In the genomic region with DNA sequence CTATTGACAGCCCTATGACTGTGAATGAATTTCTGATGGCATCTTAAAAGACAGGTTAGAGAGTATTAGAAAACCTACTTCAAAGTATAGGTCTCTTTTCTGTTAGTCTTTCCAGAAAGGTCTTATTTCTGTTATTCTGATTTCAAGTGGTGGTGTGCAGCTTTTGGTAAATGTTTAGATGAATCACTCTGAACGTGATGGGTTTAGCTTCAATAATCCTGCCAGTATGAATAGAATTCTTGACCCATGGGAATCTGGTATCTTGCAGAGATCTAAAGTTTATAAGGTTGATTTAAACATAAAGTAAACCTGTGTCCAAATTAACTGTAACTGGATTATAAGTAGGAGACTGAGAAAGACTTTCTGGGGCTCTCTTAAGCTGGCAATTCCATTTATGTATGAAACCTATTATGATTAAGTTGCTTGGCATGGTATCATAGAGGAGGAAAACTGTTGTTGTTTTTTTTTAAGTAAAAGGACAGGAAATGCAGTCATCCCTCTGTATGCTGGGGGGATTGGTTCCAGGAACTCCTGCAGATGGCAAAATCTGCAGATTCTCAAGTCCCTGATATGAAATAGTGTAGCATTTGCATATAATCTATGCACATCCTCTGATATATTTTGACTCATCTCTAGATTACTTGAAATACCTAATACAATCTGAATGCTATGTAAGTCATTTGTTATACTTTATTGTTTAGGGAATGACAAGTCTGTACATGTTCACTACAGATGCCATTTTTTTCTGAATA, we compare ENCODE assay signal across 18 cellular contexts.
"Had no signal": no experiment of that assay in that cellular context is flagged by ENCODE, and none has a peak within 500 bp of the region (broad histone marks: within the 10 kb centered on the region; RNA-seq: fewer than 3 reads in every experiment).

No MANE protein-coding gene starts in this region.

- H3K4me1 Mint-ChIP-seq: activated naive CD8-positive, alpha-beta T cell treated with anti-CD3 and anti-CD28 coated beads for 36 hours; nephron had no signal

- H3K27me3 Mint-ChIP-seq: activated naive CD8-positive, alpha-beta T cell treated with anti-CD3 and anti-CD28 coated beads for 36 hours had no signal

- H3K9me3 Mint-ChIP-seq: activated naive CD8-positive, alpha-beta T cell treated with anti-CD3 and anti-CD28 coated beads for 36 hours; activated T-cell treated with anti-CD3 and anti-CD28 coated beads, Interleukin-2, amount 50 U/mL, for 4 hours; nephron had no signal

- H3K9me3 ChIP-seq: colonic mucosa, psoas muscle, right lobe of liver had no signal

- H3K27ac Mint-ChIP-seq: activated naive CD8-positive, alpha-beta T cell treated with anti-CD3 and anti-CD28 coated beads for 36 hours; nephron had no signal

- DNase-seq: activated CD4-positive, alpha-beta T cell treated with anti-CD3 and anti-CD28 coated beads, Interleukin-2, amount 50 U/mL, for 4 hours; activated CD4-positive, CD25-positive, alpha-beta regulatory T cell treated with anti-CD3 and anti-CD28 coated beads, Interleukin-2, amount 50 U/mL, for 72 hours; activated gamma-delta T cell; activated naive CD8-positive, alpha-beta T cell treated with anti-CD3 and anti-CD28 coated beads for 36 hours; activated T-cell treated with anti-CD3 and anti-CD28 coated beads, Interleukin-2, amount 50 U/mL, for 4 hours; anterior cingulate cortex; colonic mucosa; foreskin melanocyte; head of caudate nucleus; left ventricle myocardium superior; mesendoderm; psoas muscle; right lobe of liver; stimulated activated CD4-positive, alpha-beta T cell treated with anti-CD3 and anti-CD28 coated beads, Interleukin-12 subunit alpha, Interleukin-12 subunit beta, amount 100 ng/mL, for 4 hours; stimulated activated naive CD4-positive, alpha-beta T cell; substantia nigra; trophoblast cell had no signal

- ATAC-seq: activated T-cell treated with anti-CD3 and anti-CD28 coated beads, Interleukin-2, amount 50 U/mL, for 4 hours; left ventricle myocardium superior; psoas muscle; right lobe of liver had no signal

- H3K27ac ChIP-seq: colonic mucosa, psoas muscle, right lobe of liver had no signal

- H3K4me3 ChIP-seq: colonic mucosa, psoas muscle, right lobe of liver had no signal

- H3K4me1 ChIP-seq: colonic mucosa, psoas muscle, right lobe of liver had no signal

- H3K36me3 ChIP-seq: colonic mucosa, right lobe of liver had no signal

- H3K27me3 ChIP-seq: colonic mucosa, right lobe of liver had no signal

- H3K36me3 Mint-ChIP-seq: activated naive CD8-positive, alpha-beta T cell treated with anti-CD3 and anti-CD28 coated beads for 36 hours had no signal

- H3K4me3 Mint-ChIP-seq: activated naive CD8-positive, alpha-beta T cell treated with anti-CD3 and anti-CD28 coated beads for 36 hours; activated T-cell treated with anti-CD3 and anti-CD28 coated beads, Interleukin-2, amount 50 U/mL, for 4 hours; nephron had no signal
